ENCODE assay signal across 28 cellular contexts in genomic region chr1:179043266-179043665, GRCh38.
"Had no signal": no experiment of that assay in that cellular context is flagged by ENCODE, and none has a peak within 500 bp of the region (broad histone marks: within the 10 kb centered on the region; RNA-seq: fewer than 3 reads in every experiment).

No MANE protein-coding gene starts in this region.

- ATAC-seq: activated naive CD4-positive, alpha-beta T cell treated with anti-CD3 and anti-CD28 coated beads, Interleukin-2, amount 50 U/mL, for 72 hours; activated T-cell treated with anti-CD3 and anti-CD28 coated beads, Interleukin-2, amount 50 U/mL, for 4 hours; T-cell had no signal

- H3K27ac Mint-ChIP-seq: activated B cell treated with CpG ODN at 0.5 μM for 24 hours; activated CD4-positive, alpha-beta memory T cell treated with anti-CD3 and anti-CD28 coated beads for 36 hours; activated CD4-positive, alpha-beta T cell treated with anti-CD3 and anti-CD28 coated beads, Interleukin-2, amount 10 ng/mL, durations not matched to agents 24 days and 14 days; activated naive CD4-positive, alpha-beta T cell treated with anti-CD3 and anti-CD28 coated beads, Interleukin-2, amount 50 U/mL, for 72 hours; activated naive CD8-positive, alpha-beta T cell treated with anti-CD3 and anti-CD28 coated beads, Interleukin-2, amount 50 U/mL, for 24 hours; T-cell had no signal

- H3K4me3 ChIP-seq: ascending aorta, body of pancreas, SK-N-MC had no signal

- H3K27me3 Mint-ChIP-seq: activated B cell treated with CpG ODN at 0.5 μM for 24 hours; activated CD4-positive, alpha-beta memory T cell treated with anti-CD3 and anti-CD28 coated beads for 36 hours; activated CD4-positive, alpha-beta T cell treated with anti-CD3 and anti-CD28 coated beads, Interleukin-2, amount 10 ng/mL, durations not matched to agents 24 days and 14 days; activated naive CD8-positive, alpha-beta T cell treated with anti-CD3 and anti-CD28 coated beads, Interleukin-2, amount 50 U/mL, for 24 hours; central memory CD8-positive, alpha-beta T cell; T-cell had no signal

- H3K27ac ChIP-seq: ascending aorta, body of pancreas, KMS-11, SK-N-MC had no signal

- H3K9me3 Mint-ChIP-seq: activated B cell treated with CpG ODN at 0.5 μM for 24 hours; activated CD4-positive, alpha-beta memory T cell treated with anti-CD3 and anti-CD28 coated beads for 36 hours; activated CD4-positive, alpha-beta T cell treated with anti-CD3 and anti-CD28 coated beads, Interleukin-2, amount 10 ng/mL, durations not matched to agents 24 days and 14 days; activated naive CD4-positive, alpha-beta T cell treated with anti-CD3 and anti-CD28 coated beads, Interleukin-2, amount 50 U/mL, for 72 hours; activated naive CD8-positive, alpha-beta T cell treated with anti-CD3 and anti-CD28 coated beads, Interleukin-2, amount 50 U/mL, for 24 hours; activated T-cell treated with anti-CD3 and anti-CD28 coated beads, Interleukin-2, amount 50 U/mL, for 4 hours; central memory CD8-positive, alpha-beta T cell; T-cell had no signal

- H3K4me2 ChIP-seq: KMS-11 had no signal

- H3K9ac ChIP-seq: KMS-11 had no signal

- H3K4me1 ChIP-seq: body of pancreas had no signal

- FAIRE-seq: bronchial epithelial cell, TTC549 had no signal

- H3K9me3 ChIP-seq: ascending aorta, body of pancreas had no signal

- DNase-seq: activated B cell treated with CpG ODN at 0.5 μM for 24 hours; activated CD4-positive, alpha-beta memory T cell treated with anti-CD3 and anti-CD28 coated beads for 36 hours; activated CD4-positive, alpha-beta T cell treated with anti-CD3 and anti-CD28 coated beads for 1 hour; activated CD4-positive, alpha-beta T cell treated with anti-CD3 and anti-CD28 coated beads, Interleukin-2, amount 10 ng/mL, durations not matched to agents 24 days and 14 days; activated CD8-positive, alpha-beta memory T cell treated with anti-CD3 and anti-CD28 coated beads for 24 hours; activated effector memory CD4-positive, alpha-beta T cell treated with anti-CD3 and anti-CD28 coated beads, Interleukin-2, amount 50 U/mL, for 16 hours; activated naive CD4-positive, alpha-beta T cell treated with Interleukin-2 at 50 U/mL for 16 hours; activated naive CD8-positive, alpha-beta T cell treated with anti-CD3 and anti-CD28 coated beads, Interleukin-2, amount 50 U/mL, for 24 hours; activated T-cell treated with anti-CD3 and anti-CD28 coated beads, Interleukin-2, amount 50 U/mL, for 4 hours; amniotic stem cell; body of pancreas; NCI-H1105 treated with DMSO at 0.1 percent for 48 hours; NCI-H1436 treated with DMSO at 0.1 percent for 48 hours; NCI-H187; NCI-H2081; NCI-H510A treated with DMSO at 0.1 percent for 48 hours; NCI-H774; SIG-M5; T-cell; T-helper 2 cell; T1000 had no signal

- H3K4me3 Mint-ChIP-seq: activated B cell treated with CpG ODN at 0.5 μM for 24 hours; activated CD4-positive, alpha-beta memory T cell treated with anti-CD3 and anti-CD28 coated beads for 36 hours; activated CD4-positive, alpha-beta T cell treated with anti-CD3 and anti-CD28 coated beads, Interleukin-2, amount 10 ng/mL, durations not matched to agents 24 days and 14 days; activated naive CD8-positive, alpha-beta T cell treated with anti-CD3 and anti-CD28 coated beads, Interleukin-2, amount 50 U/mL, for 24 hours; activated T-cell treated with anti-CD3 and anti-CD28 coated beads, Interleukin-2, amount 50 U/mL, for 4 hours; central memory CD8-positive, alpha-beta T cell; T-cell had no signal

- H3K27me3 ChIP-seq: ascending aorta, body of pancreas had no signal
